In genomic region chr16:88917915-88918627, GRCh38 we compare ENCODE assay signal across 14 cellular contexts. TPM values are rescaled to one million over a fixed set of nuclear protein-coding genes. Genes with fewer than 3 reads are reported as not detected.
DNase-seq lines count a peak whose midpoint lies in the region; ATAC-seq and TF ChIP-seq lines count a peak whose summit lies in the region.
"Had no signal": no experiment of that assay in that cellular context is flagged by ENCODE, and none has a peak within 500 bp of the region (broad histone marks: within the 10 kb centered on the region; RNA-seq: fewer than 3 reads in every experiment).

No MANE protein-coding gene starts in this region.

- TF ChIP-seq CTCF in RWPE2 (IDR thresholded peaks at IDR 0.05; ENCODE audit: poor library complexity, severe bottlenecking) (no peak), esophagus squamous epithelium (IDR thresholded peaks at IDR 0.05) (no peak), prostate gland (IDR thresholded peaks at IDR 0.05) (no peak), tibial artery (IDR thresholded peaks at IDR 0.05) (no peak)

- TF ChIP-seq POLR2A in esophagus squamous epithelium (IDR thresholded peaks at IDR 0.05) (no peak), prostate gland (IDR thresholded peaks at IDR 0.05) (no peak)

- DNase-seq in RWPE2 (ENCODE audit: low spot score) (no peak), esophagus squamous epithelium (lab: John Stamatoyannopoulos, UW) (no peak), prostate gland (ENCODE audit: low spot score) (no peak), tibial artery (no peak), kidney glomerular epithelial cell (lab: John Stamatoyannopoulos, UW) (no peak)
- DNase-seq in stimulated activated CD4-positive, alpha-beta T cell treated with anti-CD3 and anti-CD28 coated beads, Interleukin-15, amount 100 ng/mL, for 24 hours: no peak
- DNase-seq: DMS 273 treated with DMSO at 0.1 percent for 48 hours, NCI-H1105 treated with DMSO at 0.1 percent for 48 hours, NCI-H187, NCI-H748 treated with DMSO at 0.1 percent for 48 hours, PC-9, Right ventricle myocardium superior had no signal

- H3K9ac ChIP-seq in BLaER1 treated with 17β-estradiol and CSF1 and Interleukin-3, amounts not matched to agents 10 nM and 100 nM: peak overlapping the region in 8 of 11 experiments; percentile 44 to 71 (median 58); a peak in 16 of 22 replicates

- peak overlapping the region in 8 of 11 experiments; percentile 24 to 97 (median 59); a peak in 15 of 22 replicates for H3K27ac ChIP-seq in BLaER1 treated with 17β-estradiol and CSF1 and Interleukin-3, amounts not matched to agents 10 nM and 100 nM
- H3K27ac ChIP-seq in RWPE2 (ENCODE audit: poor library complexity, severe bottlenecking) (peak overlapping the region; percentile 8), esophagus squamous epithelium (peak overlapping the region; percentile 38 to 71 (median 70)), prostate gland (peak overlapping the region; percentile 70 to 74), tibial artery (no peak overlapping the region)
- H3K27ac ChIP-seq: PC-9 had no signal

- H4K20me1 ChIP-seq in BLaER1 treated with 17β-estradiol and CSF1 and Interleukin-3, amounts not matched to agents 10 nM and 100 nM: peaks cover 19 to 90% (median 48%) of the 10 kb centered on the region in 11 experiments; a peak in 18 of 22 replicates

- peaks cover 0 to 20% (median 0%) of the 10 kb centered on the region in 11 experiments; a peak in 3 of 22 replicates for H3K27me3 ChIP-seq in BLaER1 treated with 17β-estradiol and CSF1 and Interleukin-3, amounts not matched to agents 10 nM and 100 nM
- H3K27me3 ChIP-seq in RWPE2 (ENCODE audit: insufficient read depth, poor library complexity, severe bottlenecking): no peaks in the 10 kb centered on the region
- peaks cover 0 to 23% (median 0%) of the 10 kb centered on the region in 4 donors for H3K27me3 ChIP-seq in esophagus squamous epithelium
- H3K27me3 ChIP-seq in prostate gland (replicated peaks; ENCODE audit: insufficient read depth): no peaks in the 10 kb centered on the region
- H3K27me3 ChIP-seq in tibial artery: peaks cover 0 to 78% of the 10 kb centered on the region in 2 donors

- H3K36me3 ChIP-seq in BLaER1 treated with 17β-estradiol and CSF1 and Interleukin-3, amounts not matched to agents 10 nM and 100 nM: peaks cover 0 to 11% (median 5%) of the 10 kb centered on the region in 11 experiments; a peak in 9 of 22 replicates
- H3K36me3 ChIP-seq in RWPE2 (ENCODE audit: low read depth): no peaks in the 10 kb centered on the region
- H3K36me3 ChIP-seq in esophagus squamous epithelium: no peaks in the 10 kb centered on the region
- no peaks in the 10 kb centered on the region for H3K36me3 ChIP-seq in prostate gland
- no peaks in the 10 kb centered on the region for H3K36me3 ChIP-seq in tibial artery

- peaks cover 63 to 93% (median 91%) of the 10 kb centered on the region in 10 experiments for H3K4me1 ChIP-seq in BLaER1 treated with 17β-estradiol and CSF1 and Interleukin-3, amounts not matched to agents 10 nM and 100 nM
- H3K4me1 ChIP-seq in RWPE2 (ENCODE audit: insufficient read depth, poor library complexity, severe bottlenecking) (peaks cover 29% of the 10 kb centered on the region), esophagus squamous epithelium (peaks cover 30 to 80% (median 39%) of the 10 kb centered on the region in 3 donors), prostate gland (replicated peaks) (peaks cover 14% of the 10 kb centered on the region), tibial artery (peaks cover 0 to 20% (median 10%) of the 10 kb centered on the region in 4 donors)

- 87 to 91% methylated on average over 7 to 10 of the region's 19 CpGs for WGBS in esophagus squamous epithelium, 2 donors
- 92% methylated on average over 19 of the region's 19 CpGs for WGBS in prostate gland

- intact Hi-C loops in esophagus squamous epithelium (cut with DNase I): no loop called here
- intact Hi-C loops in prostate gland (cut with DNase I): no loop called here
- intact Hi-C loops in tibial artery (cut with DNase I; ENCODE audit: low total_unique reads): no loop called here

- H3K4me3 ChIP-seq in BLaER1 treated with 17β-estradiol and CSF1 and Interleukin-3, amounts not matched to agents 10 nM and 100 nM: peak overlapping the region in 1 of 10 experiments; percentile 7; a peak in 1 of 20 replicates
- H3K4me3 ChIP-seq in RWPE2 (ENCODE audit: severe bottlenecking) (no peak overlapping the region), esophagus squamous epithelium (no peak overlapping the region), prostate gland (no peak overlapping the region), tibial artery (no peak overlapping the region)
- H3K4me3 ChIP-seq: PC-9 had no signal

- peak overlapping the region; percentile 37 to 99 (median 94) for H3K4me2 ChIP-seq in BLaER1 treated with 17β-estradiol and CSF1 and Interleukin-3, amounts not matched to agents 10 nM and 100 nM
- H3K4me2 ChIP-seq: PC-9 had no signal

- H3K9me3 ChIP-seq in BLaER1 treated with 17β-estradiol and CSF1 and Interleukin-3, amounts not matched to agents 10 nM and 100 nM (replicated peaks in 1 of 11): peaks cover 0 to 10% (median 0%) of the 10 kb centered on the region in 11 experiments; a peak in 2 of 22 replicates
- H3K9me3 ChIP-seq in RWPE2 (ENCODE audit: severe bottlenecking) (peaks cover 4% of the 10 kb centered on the region), esophagus squamous epithelium (peaks cover 0 to 13% (median 8%) of the 10 kb centered on the region in 3 donors), prostate gland (no peaks in the 10 kb centered on the region), tibial artery (no peaks in the 10 kb centered on the region)

- ATAC-seq in RWPE2 (ENCODE audit: low read depth): no peak

RNA-seq across cellular contexts. Expression of gene PABPN1L, which starts 51.6 kb away (rescaled TPM):
- total RNA-seq in esophagus squamous epithelium: not detected
- total RNA-seq in prostate gland: 1 to 10 TPM in 1 of 2 donors, not detected in 1; 4.1 TPM
- total RNA-seq: Daoy, PC-9, Right ventricle myocardium superior had no signal

RNA-seq across cellular contexts. Expression of gene CBFA2T3, which starts 58.9 kb away (rescaled TPM):
- total RNA-seq in esophagus squamous epithelium (1 to 10 TPM in 2 of 4 donors, under 1 TPM in 2; 0.18 to 2.7 (median 1.4) TPM), prostate gland (1 to 10 TPM; 4.5 to 8.7 TPM)
- total RNA-seq: Daoy had no signal

Comparison
In these comparisons a context has a peak if more than half of its experiments do, and no peak if none do; other contexts are left out.
1. H3K27ac ChIP-seq: peak in BLaER1 treated with 17β-estradiol and CSF1 and Interleukin-3, amounts not matched to agents 10 nM and 100 nM (8 of 11), RWPE2 (single experiment), esophagus squamous epithelium (4 of 4) and prostate gland (2 of 2); none in tibial artery (0 of 2).